ENCODE assay signal across 23 cellular contexts in genomic region chr7:88635149-88635548, GRCh38.
DNase-seq lines count a peak whose midpoint lies in the region; ATAC-seq and TF ChIP-seq lines count a peak whose summit lies in the region.
"Had no signal": no experiment of that assay in that cellular context is flagged by ENCODE, and none has a peak within 500 bp of the region (broad histone marks: within the 10 kb centered on the region; RNA-seq: fewer than 3 reads in every experiment).

No MANE protein-coding gene starts in this region.

- H3K36me3 ChIP-seq in GM23338 (ENCODE audit: insufficient read depth) (no peaks in the 10 kb centered on the region), NT2/D1 (ENCODE audit: insufficient read depth, insufficient read length, low read length) (no peaks in the 10 kb centered on the region)
- H3K36me3 ChIP-seq: Peyer's patch, SJCRH30 had no signal

- no peaks in the 10 kb centered on the region for H3K9me3 ChIP-seq in NT2/D1 (ENCODE audit: insufficient read depth, low read length)
- H3K9me3 ChIP-seq: Peyer's patch, SJCRH30 had no signal

- H3K27ac Mint-ChIP-seq in GM23338 (no peak overlapping the region), natural killer cell (no peak overlapping the region)
- H3K27ac Mint-ChIP-seq: CD8-positive, alpha-beta memory T cell; HFFc6 had no signal

- no peak overlapping the region for H3K9ac ChIP-seq in NT2/D1 (ENCODE audit: insufficient read length, low read depth)

- H3K36me3 Mint-ChIP-seq in GM23338 (ENCODE audit: low read depth) (peaks cover 10% of the 10 kb centered on the region; the same call in 2 of the 3 replicates), natural killer cell (peaks cover 10% of the 10 kb centered on the region)

- peaks cover 5% of the 10 kb centered on the region; the same call in 1 of the 2 replicates for H3K27me3 ChIP-seq in GM23338 (ENCODE audit: insufficient read depth)
- H3K27me3 ChIP-seq in NT2/D1 (ENCODE audit: insufficient read depth, insufficient read length) = no peaks in the 10 kb centered on the region
- H3K27me3 ChIP-seq: Peyer's patch, SJCRH30 had no signal

- H3K9me3 Mint-ChIP-seq in GM23338 = peaks cover 10% of the 10 kb centered on the region; the same call in 2 of the 3 replicates
- H3K9me3 Mint-ChIP-seq in natural killer cell = peaks cover 7 to 11% of the 10 kb centered on the region in 2 donors

- no peaks in the 10 kb centered on the region for H3K79me2 ChIP-seq in GM23338 (replicated peaks; ENCODE audit: insufficient read depth)

- H2AFZ ChIP-seq in GM23338 = no peak overlapping the region

- H3F3A ChIP-seq in GM23338 (replicated peaks; ENCODE audit: low read depth) = no peaks in the 10 kb centered on the region

- no peak overlapping the region for H3K27ac ChIP-seq in GM23338 (ENCODE audit: low read depth)
- H3K27ac ChIP-seq: C4-2B, Peyer's patch, SJCRH30 had no signal

- peaks cover 4% of the 10 kb centered on the region for H3K27me3 Mint-ChIP-seq in GM23338 (ENCODE audit: insufficient read depth, low read depth, poor library complexity)
- no peaks in the 10 kb centered on the region for H3K27me3 Mint-ChIP-seq in natural killer cell (ENCODE audit: low read depth in 2 of 2)
- H3K27me3 Mint-ChIP-seq: CD8-positive, alpha-beta memory T cell had no signal

- H3K4me3 Mint-ChIP-seq in GM23338 (peak overlapping the region; percentile 13), natural killer cell (no peak overlapping the region)
- H3K4me3 Mint-ChIP-seq: CD8-positive, alpha-beta memory T cell; HFFc6 had no signal

- peak; percentile 99 for ATAC-seq in GM23338
- no peak for ATAC-seq in natural killer cell

- TF ChIP-seq CTCF in GM23338 (conservative IDR thresholded peaks at IDR 0.05; ENCODE audit: low read depth in 2 of 2) (no peak), natural killer cell (IDR thresholded peaks at IDR 0.05) (no peak)

- H3K4me1 Mint-ChIP-seq in GM23338 (peaks cover 32% of the 10 kb centered on the region), natural killer cell (no peaks in the 10 kb centered on the region)
- H3K4me1 Mint-ChIP-seq: CD8-positive, alpha-beta memory T cell had no signal

- H3K4me3 ChIP-seq in GM23338 = no peak overlapping the region
- no peak overlapping the region for H3K4me3 ChIP-seq in NT2/D1 (ENCODE audit: insufficient read length, low read depth)
- H3K4me3 ChIP-seq: Peyer's patch, SJCRH30 had no signal

- DNase-seq in GM23338 (ENCODE audit: low spot score) = peak; percentile 89
- DNase-seq in NT2/D1 (ENCODE audit: low read depth, low spot score) = peak; percentile 83
- DNase-seq in iPS DF 4.7 (ENCODE audit: extremely low read depth, low spot score) = peak; percentile 41
- DNase-seq in left kidney (ENCODE audit: low read depth, low spot score) = peak; percentile 69
- no peak for DNase-seq in NCI-H1417 (lab: John Stamatoyannopoulos, UW)
- DNase-seq in natural killer cell = no peak
- no peak for DNase-seq in activated CD4-positive, alpha-beta T cell treated with anti-CD3 and anti-CD28 coated beads for 4 hours
- no peak for DNase-seq in foreskin melanocyte
- DNase-seq: 8988T; AML-193; Calu3; CD8-positive, alpha-beta memory T cell; DMS153; HFFc6; KG1; NCI-H1105; NCI-H2029 treated with DMSO at 0.1 percent for 48 hours; NCI-H226; NCI-H510A treated with DMSO at 0.1 percent for 48 hours; NCI-H748 treated with DMSO at 0.1 percent for 48 hours; Peyer's patch; SJCRH30 had no signal

- H3K4me2 ChIP-seq in GM23338 = peak overlapping the region; percentile 56

- H4K20me1 ChIP-seq in GM23338 (replicated peaks; ENCODE audit: insufficient read depth) = no peaks in the 10 kb centered on the region

- intact Hi-C loops in natural killer cell (cut with micrococcal nuclease) = no loop called here

- H3K4me1 ChIP-seq in GM23338 (ENCODE audit: insufficient read depth) (peaks cover 31% of the 10 kb centered on the region), NT2/D1 (ENCODE audit: insufficient read depth, insufficient read length) (no peaks in the 10 kb centered on the region)
- H3K4me1 ChIP-seq: Peyer's patch, SJCRH30 had no signal

- no peaks in the 10 kb centered on the region for H3K9me2 ChIP-seq in GM23338 (ENCODE audit: insufficient read depth)

TF ChIP-seq in GM23338, 12 proteins besides CTCF, POLR2A, EP300 and RAD21:
- TF ChIP-seq REST (IDR thresholded peaks at IDR 0.05; ENCODE audit: unreplicated experiment) (no peak), NANOG (IDR thresholded peaks at IDR 0.05; ENCODE audit: borderline replicate concordance) (peak; percentile 97), ZNF462 (CRISPR knock-in tag; IDR thresholded peaks at IDR 0.05) (peak; percentile 1; the same call in 1 of the 2 replicates)

Comparison
In these comparisons a context has a peak if more than half of its experiments do, and no peak if none do; other contexts are left out.
1. DNase-seq: peak in GM23338 (single experiment), NT2/D1 (single experiment), iPS DF 4.7 (single experiment) and left kidney (single experiment); none in NCI-H1417 (0 of 3), natural killer cell (single experiment), activated CD4-positive, alpha-beta T cell treated with anti-CD3 and anti-CD28 coated beads for 4 hours (0 of 2) and foreskin melanocyte (single experiment).